ENCODE assay signal across 8 cellular contexts in genomic region chr12:122225683-122226365, GRCh38. TPM values are rescaled to one million over a fixed set of nuclear protein-coding genes. Genes with fewer than 3 reads are reported as not detected.
DNase-seq lines count a peak whose midpoint lies in the region; ATAC-seq and TF ChIP-seq lines count a peak whose summit lies in the region.

Gene DIABLO, minus strand, starts transcription at chr12:122226052. Its CDS starts 38 bp downstream, at chr12:122226014.

- WGBS in prostate gland: under 1% methylated on average over 74 of the region's 74 CpGs
- WGBS in urinary bladder: under 1% methylated on average over 74 of the region's 74 CpGs

- peak; percentile 98 for TF ChIP-seq POLR2A in prostate gland (IDR thresholded peaks at IDR 0.05)

- peaks cover 40% of the 10 kb centered on the region for H3K36me3 ChIP-seq in left ventricle myocardium inferior
- H3K36me3 ChIP-seq in prostate gland: peaks cover 1 to 4% of the 10 kb centered on the region in 2 donors
- no peaks in the 10 kb centered on the region for H3K36me3 ChIP-seq in urinary bladder (ENCODE audit: insufficient read depth)

- ATAC-seq in GM18498 (IDR thresholded peaks at IDR 0.05; ENCODE audit: unreplicated experiment) (peak; percentile 90), HG02938 (IDR thresholded peaks at IDR 0.05; ENCODE audit: unreplicated experiment) (peak; percentile 84)

- TF ChIP-seq CTCF in left ventricle myocardium inferior (IDR thresholded peaks at IDR 0.05; ENCODE audit: borderline replicate concordance): no peak
- peak in 1 of 4 experiments; percentile 20 for TF ChIP-seq CTCF in prostate gland (IDR thresholded peaks at IDR 0.05)

- H3K4me3 ChIP-seq in left ventricle myocardium inferior (peak within 1 kb of the TSS; percentile 79), prostate gland (peak within 1 kb of the TSS; percentile 91 to 96), urinary bladder (ENCODE audit: low read depth, low read length) (peak within 1 kb of the TSS; percentile 79)

- H3K9me3 ChIP-seq in left ventricle myocardium inferior (replicated peaks) (no peaks in the 10 kb centered on the region), prostate gland (no peaks in the 10 kb centered on the region)

- DNase-seq in NCI-H187 (lab: John Stamatoyannopoulos, UW): peak; percentile 98 to 100
- peak; percentile 100 for DNase-seq in T-helper 2 cell
- peak; percentile 100 for DNase-seq in left ventricle myocardium inferior
- DNase-seq in prostate gland (ENCODE audit: low spot score): peak; percentile 100

- H3K4me1 ChIP-seq in left ventricle myocardium inferior (peaks cover 41% of the 10 kb centered on the region), prostate gland (replicated peaks) (peaks cover 12% of the 10 kb centered on the region), urinary bladder (ENCODE audit: insufficient read depth) (no peaks in the 10 kb centered on the region)

- H3K27me3 ChIP-seq in left ventricle myocardium inferior (ENCODE audit: low read depth) (no peaks in the 10 kb centered on the region), prostate gland (replicated peaks; ENCODE audit: insufficient read depth) (no peaks in the 10 kb centered on the region)

- H3K27ac ChIP-seq in angular gyrus (ENCODE audit: low read depth, low read length): peak within 1 kb of the TSS; percentile 90
- peak within 1 kb of the TSS; percentile 92 for H3K27ac ChIP-seq in left ventricle myocardium inferior (replicated peaks)
- peak within 1 kb of the TSS; percentile 90 to 92 for H3K27ac ChIP-seq in prostate gland
- H3K27ac ChIP-seq in urinary bladder (ENCODE audit: low read depth): peak within 1 kb of the TSS; percentile 93

- intact Hi-C loops in left ventricle myocardium inferior (cut with micrococcal nuclease): no loop called here
- intact Hi-C loops in prostate gland (cut with DNase I): loop anchor here (5.0 kb wide), 1 partner anchor 41 kb away; the partner anchor contains the start of gene VPS33A

RNA-seq across cellular contexts. Expression of gene DIABLO, which starts in this region (rescaled TPM):
- 29.7 TPM for total RNA-seq in left ventricle myocardium inferior
- 100 to 1,000 TPM in 1 of 2 donors, 10 to 100 TPM in 1; 54.1 to 132 TPM for total RNA-seq in prostate gland
- 46.2 TPM for total RNA-seq in urinary bladder
- polyA plus RNA-seq in urinary bladder: 52.0 TPM

Comparison
In these comparisons a context has a peak if more than half of its experiments do, and no peak if none do; other contexts are left out.
1. Peak in every context shown above with its lines: DNase-seq, ATAC-seq, H3K4me3 ChIP-seq and H3K27ac ChIP-seq.